ENCODE assay signal across 34 cellular contexts in genomic region chr9:124683043-124683442, GRCh38.
"Had no signal": no experiment of that assay in that cellular context is flagged by ENCODE, and none has a peak within 500 bp of the region (broad histone marks: within the 10 kb centered on the region; RNA-seq: fewer than 3 reads in every experiment).

No MANE protein-coding gene starts in this region.

- H3K27me3 Mint-ChIP-seq: activated B cell treated with CpG ODN at 0.5 μM for 24 hours; activated naive CD8-positive, alpha-beta T cell treated with anti-CD3 and anti-CD28 coated beads for 36 hours had no signal

- H3K4me1 Mint-ChIP-seq: activated B cell treated with CpG ODN at 0.5 μM for 24 hours; activated CD4-positive, alpha-beta T cell treated with anti-CD3 and anti-CD28 coated beads, Interleukin-2, amount 10 ng/mL, durations not matched to agents 24 days and 14 days; activated CD8-positive, alpha-beta memory T cell treated with anti-CD3 and anti-CD28 coated beads, Interleukin-2, amount 10 ng/mL, durations not matched to agents 7 days and 5 days; activated naive CD8-positive, alpha-beta T cell treated with anti-CD3 and anti-CD28 coated beads for 36 hours; activated T-helper 17 cell treated with anti-CD3 and anti-CD28 coated beads, Interleukin-2, amount 50 U/mL, for 72 hours had no signal

- H3K36me3 Mint-ChIP-seq: activated CD4-positive, alpha-beta memory T cell treated with anti-CD3 and anti-CD28 coated beads for 36 hours; activated CD8-positive, alpha-beta memory T cell treated with anti-CD3 and anti-CD28 coated beads, Interleukin-2, amount 10 ng/mL, durations not matched to agents 7 days and 5 days; activated naive CD4-positive, alpha-beta T cell treated with anti-CD3 and anti-CD28 coated beads, Interleukin-2, amount 50 U/mL, for 72 hours; activated naive CD8-positive, alpha-beta T cell treated with anti-CD3 and anti-CD28 coated beads for 36 hours had no signal

- H3K4me3 ChIP-seq: adrenal gland, body of pancreas, breast epithelium had no signal

- H3K4me3 Mint-ChIP-seq: activated B cell treated with CpG ODN at 0.5 μM for 24 hours; activated CD4-positive, alpha-beta memory T cell treated with anti-CD3 and anti-CD28 coated beads for 36 hours; activated CD4-positive, alpha-beta T cell treated with anti-CD3 and anti-CD28 coated beads, Interleukin-2, amount 10 ng/mL, durations not matched to agents 24 days and 14 days; activated CD8-positive, alpha-beta memory T cell treated with anti-CD3 and anti-CD28 coated beads, Interleukin-2, amount 10 ng/mL, durations not matched to agents 7 days and 5 days; activated CD8-positive, alpha-beta T cell treated with anti-CD3 and anti-CD28 coated beads for 36 hours; activated naive CD4-positive, alpha-beta T cell treated with anti-CD3 and anti-CD28 coated beads for 36 hours; activated naive CD8-positive, alpha-beta T cell treated with anti-CD3 and anti-CD28 coated beads for 36 hours; activated T-cell treated with anti-CD3 and anti-CD28 coated beads, Interleukin-2, amount 50 U/mL, for 24 hours; activated T-cell treated with anti-CD3 and anti-CD28 coated beads, Interleukin-2, amount 50 U/mL, for 72 hours; activated T-helper 1 cell treated with anti-CD3 and anti-CD28 coated beads, Interleukin-12 subunit alpha, Interleukin-12 subunit beta, Interleukin-2, Interleukin-4 antibody, amounts not matched to agents 30 ng/mL and 10 ng/mL and 1 ng/mL, durations not matched to agents 14 hours and 24 hours and 36 hours; activated T-helper 17 cell treated with anti-CD3 and anti-CD28 coated beads, Interleukin-2, amount 50 U/mL, for 72 hours; T-helper 1 cell treated with Interleukin-12 subunit alpha and Interleukin-12 subunit beta and Interleukin-4 antibody, amounts not matched to agents 30 μg/mL and 1 μg/mL, for 36 hours; T-helper 2 cell treated with Interferon-gamma antibody and Interleukin-4, amounts not matched to agents 5 μg/mL and 100 μg/mL, for 36 hours had no signal

- H3K4me1 ChIP-seq: adrenal gland, body of pancreas, breast epithelium had no signal

- ATAC-seq: activated CD8-positive, alpha-beta memory T cell treated with anti-CD3 and anti-CD28 coated beads, Interleukin-2, amount 10 ng/mL, durations not matched to agents 7 days and 5 days; activated CD8-positive, alpha-beta T cell treated with anti-CD3 and anti-CD28 coated beads for 36 hours; activated naive CD4-positive, alpha-beta T cell treated with anti-CD3 and anti-CD28 coated beads, Interleukin-2, amount 50 U/mL, for 72 hours; activated T-cell treated with anti-CD3 and anti-CD28 coated beads, Interleukin-2, amount 50 U/mL, for 72 hours; activated T-helper 17 cell treated with anti-CD3 and anti-CD28 coated beads, Interleukin-2, amount 50 U/mL, for 72 hours; body of pancreas had no signal

- H3K27ac ChIP-seq: adrenal gland, body of pancreas, brain microvascular endothelial cell, breast epithelium, VCaP had no signal

- DNase-seq: activated B cell treated with CpG ODN at 0.5 μM for 24 hours; activated CD4-positive, alpha-beta memory T cell treated with anti-CD3 and anti-CD28 coated beads for 36 hours; activated CD4-positive, alpha-beta T cell treated with anti-CD3 and anti-CD28 coated beads for 4 hours; activated CD4-positive, alpha-beta T cell treated with anti-CD3 and anti-CD28 coated beads, Interleukin-2, amount 10 ng/mL, durations not matched to agents 24 days and 14 days; activated CD4-positive, alpha-beta T cell treated with anti-CD3 and anti-CD28 coated beads, Interleukin-2, amount 50 U/mL, for 1 hour; activated CD4-positive, alpha-beta T cell treated with anti-CD3 and anti-CD28 coated beads, Interleukin-2, amount 50 U/mL, for 4 hours; activated CD4-positive, CD25-positive, alpha-beta regulatory T cell treated with anti-CD3 and anti-CD28 coated beads, Interleukin-2, amount 50 U/mL, for 72 hours; activated CD8-positive, alpha-beta memory T cell treated with anti-CD3 and anti-CD28 coated beads, Interleukin-2, amount 10 ng/mL, durations not matched to agents 7 days and 5 days; activated CD8-positive, alpha-beta memory T cell treated with anti-CD3 and anti-CD28 coated beads, Interleukin-2, amount 50 U/mL, for 48 hours; activated CD8-positive, alpha-beta T cell treated with anti-CD3 and anti-CD28 coated beads for 36 hours; activated effector memory CD4-positive, alpha-beta T cell treated with anti-CD3 and anti-CD28 coated beads, Interleukin-2, amount 50 U/mL, for 16 hours; activated gamma-delta T cell treated with Interleukin-2 at 50 U/mL for 16 hours; activated naive CD4-positive, alpha-beta T cell; activated naive CD4-positive, alpha-beta T cell treated with anti-CD3 and anti-CD28 coated beads for 36 hours; activated naive CD4-positive, alpha-beta T cell treated with anti-CD3 and anti-CD28 coated beads, Interleukin-2, amount 50 U/mL, for 16 hours; activated naive CD8-positive, alpha-beta T cell treated with anti-CD3 and anti-CD28 coated beads for 36 hours; activated T-cell treated with anti-CD3 and anti-CD28 coated beads, Interleukin-2, amount 50 U/mL, for 24 hours; activated T-cell treated with anti-CD3 and anti-CD28 coated beads, Interleukin-2, amount 50 U/mL, for 72 hours; adrenal gland; amniotic stem cell; aorta; body of pancreas; brain microvascular endothelial cell; central memory CD4-positive, alpha-beta T cell; T-helper 1 cell; T-helper 2 cell; T-helper 9 cell had no signal

- H3K27ac Mint-ChIP-seq: activated B cell treated with CpG ODN at 0.5 μM for 24 hours; activated CD4-positive, alpha-beta memory T cell treated with anti-CD3 and anti-CD28 coated beads for 36 hours; activated CD4-positive, alpha-beta T cell treated with anti-CD3 and anti-CD28 coated beads, Interleukin-2, amount 10 ng/mL, durations not matched to agents 24 days and 14 days; activated CD8-positive, alpha-beta memory T cell treated with anti-CD3 and anti-CD28 coated beads, Interleukin-2, amount 10 ng/mL, durations not matched to agents 7 days and 5 days; activated CD8-positive, alpha-beta T cell treated with anti-CD3 and anti-CD28 coated beads for 36 hours; activated naive CD4-positive, alpha-beta T cell treated with anti-CD3 and anti-CD28 coated beads for 36 hours; activated naive CD4-positive, alpha-beta T cell treated with anti-CD3 and anti-CD28 coated beads, Interleukin-2, amount 50 U/mL, for 72 hours; activated naive CD8-positive, alpha-beta T cell treated with anti-CD3 and anti-CD28 coated beads for 36 hours; activated T-cell treated with anti-CD3 and anti-CD28 coated beads, Interleukin-2, amount 50 U/mL, for 24 hours; activated T-cell treated with anti-CD3 and anti-CD28 coated beads, Interleukin-2, amount 50 U/mL, for 72 hours; activated T-helper 1 cell treated with anti-CD3 and anti-CD28 coated beads, Interleukin-12 subunit alpha, Interleukin-12 subunit beta, Interleukin-2, Interleukin-4 antibody, amounts not matched to agents 30 ng/mL and 10 ng/mL and 1 ng/mL, durations not matched to agents 14 hours and 24 hours and 36 hours; activated T-helper 17 cell treated with anti-CD3 and anti-CD28 coated beads, Interleukin-2, amount 50 U/mL, for 72 hours; T-helper 1 cell treated with Interleukin-12 subunit alpha and Interleukin-12 subunit beta and Interleukin-4 antibody, amounts not matched to agents 30 μg/mL and 1 μg/mL, for 36 hours; T-helper 2 cell treated with Interferon-gamma antibody and Interleukin-4, amounts not matched to agents 5 μg/mL and 100 μg/mL, for 36 hours had no signal

- H3K9me3 Mint-ChIP-seq: activated B cell treated with CpG ODN at 0.5 μM for 24 hours; activated CD4-positive, alpha-beta memory T cell treated with anti-CD3 and anti-CD28 coated beads for 36 hours; activated CD4-positive, alpha-beta T cell treated with anti-CD3 and anti-CD28 coated beads, Interleukin-2, amount 10 ng/mL, durations not matched to agents 24 days and 14 days; activated CD8-positive, alpha-beta T cell treated with anti-CD3 and anti-CD28 coated beads for 36 hours; activated naive CD4-positive, alpha-beta T cell treated with anti-CD3 and anti-CD28 coated beads for 36 hours; activated naive CD4-positive, alpha-beta T cell treated with anti-CD3 and anti-CD28 coated beads, Interleukin-2, amount 50 U/mL, for 72 hours; activated naive CD8-positive, alpha-beta T cell treated with anti-CD3 and anti-CD28 coated beads for 36 hours; activated T-cell treated with anti-CD3 and anti-CD28 coated beads, Interleukin-2, amount 50 U/mL, for 24 hours; activated T-cell treated with anti-CD3 and anti-CD28 coated beads, Interleukin-2, amount 50 U/mL, for 72 hours; activated T-helper 1 cell treated with anti-CD3 and anti-CD28 coated beads, Interleukin-12 subunit alpha, Interleukin-12 subunit beta, Interleukin-2, Interleukin-4 antibody, amounts not matched to agents 30 ng/mL and 10 ng/mL and 1 ng/mL, durations not matched to agents 14 hours and 24 hours and 36 hours; activated T-helper 17 cell treated with anti-CD3 and anti-CD28 coated beads, Interleukin-2, amount 50 U/mL, for 72 hours; T-helper 1 cell treated with Interleukin-12 subunit alpha and Interleukin-12 subunit beta and Interleukin-4 antibody, amounts not matched to agents 30 μg/mL and 1 μg/mL, for 36 hours; T-helper 2 cell treated with Interferon-gamma antibody and Interleukin-4, amounts not matched to agents 5 μg/mL and 100 μg/mL, for 36 hours had no signal

- H3K9me3 ChIP-seq: adrenal gland, body of pancreas, breast epithelium had no signal

- H3K27me3 ChIP-seq: adrenal gland, body of pancreas, brain microvascular endothelial cell, breast epithelium had no signal

- H3K36me3 ChIP-seq: adrenal gland, breast epithelium had no signal
